9 cellular contexts compared by ENCODE assay signal in the genomic region with DNA sequence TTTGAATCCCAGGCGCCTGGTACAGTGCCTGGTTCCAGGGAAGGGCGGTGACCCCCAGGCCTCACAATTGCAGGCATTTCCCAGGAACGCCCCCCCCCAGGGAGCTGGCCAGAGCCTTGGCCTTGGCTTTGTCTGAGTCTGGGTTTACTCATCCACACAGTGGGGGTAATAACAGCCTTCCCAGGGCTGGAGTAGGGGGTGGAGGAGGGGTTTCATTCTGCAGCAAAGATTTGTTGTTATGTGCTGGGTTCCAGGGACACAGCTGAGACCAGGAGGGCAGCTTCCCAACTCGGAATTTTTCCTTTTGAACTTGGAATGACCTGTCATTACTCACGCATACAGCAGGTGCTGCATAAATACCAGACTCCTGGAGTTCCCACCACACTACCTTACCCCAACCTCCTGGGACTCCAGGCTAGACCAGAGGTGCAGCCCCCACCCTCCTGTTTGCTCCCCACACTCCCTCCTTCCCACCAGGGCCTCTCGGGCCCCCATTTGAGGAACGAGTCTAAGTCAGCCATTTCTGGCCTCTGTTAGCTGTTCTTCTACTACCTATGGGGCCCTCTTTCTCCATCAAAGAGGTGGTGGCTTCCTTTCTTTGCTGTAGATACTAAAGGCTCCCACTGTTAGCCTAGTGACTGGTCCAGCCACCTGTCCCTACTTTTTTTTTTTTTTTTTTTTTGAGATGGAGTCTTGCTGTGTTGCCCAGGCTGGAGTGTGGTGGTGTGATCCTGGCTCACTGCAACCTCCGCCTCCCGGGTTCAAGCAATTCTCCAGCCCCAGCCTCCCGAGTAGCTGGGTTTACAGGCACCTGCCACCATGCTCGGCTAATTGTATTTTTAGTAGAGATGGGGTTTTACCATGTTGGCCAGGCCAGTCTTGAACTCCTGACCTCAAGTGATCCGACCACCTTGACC. TPM values are rescaled to one million over a fixed set of nuclear protein-coding genes. Genes with fewer than 3 reads are reported as not detected.
DNase-seq lines count a peak whose midpoint lies in the region; ATAC-seq and TF ChIP-seq lines count a peak whose summit lies in the region.
"Had no signal": no experiment of that assay in that cellular context is flagged by ENCODE, and none has a peak within 500 bp of the region (broad histone marks: within the 10 kb centered on the region; RNA-seq: fewer than 3 reads in every experiment).

No MANE protein-coding gene starts in this region.

- peak overlapping the region; percentile 15 for H3K4me2 ChIP-seq in Loucy (ENCODE audit: low read depth, low read length, poor library complexity, severe bottlenecking)

- H3K9ac ChIP-seq in Loucy (ENCODE audit: low read depth, low read length, poor library complexity, severe bottlenecking): no peak overlapping the region

- peak overlapping the region; percentile 75 to 89 (median 86) for H3K4me3 Mint-ChIP-seq in CD8-positive, alpha-beta memory T cell
- peak overlapping the region; percentile 62 to 71 for H3K4me3 Mint-ChIP-seq in effector memory CD8-positive, alpha-beta T cell
- H3K4me3 Mint-ChIP-seq in neural crest cell: peak overlapping the region; percentile 89
- no peak overlapping the region for H3K4me3 Mint-ChIP-seq in activated CD8-positive, alpha-beta memory T cell treated with anti-CD3 and anti-CD28 coated beads, Interleukin-2, amount 10 ng/mL, durations not matched to agents 7 days and 5 days

- peaks cover 0 to 7% of the 10 kb centered on the region in 2 donors for H3K27me3 Mint-ChIP-seq in CD8-positive, alpha-beta memory T cell
- no peaks in the 10 kb centered on the region for H3K27me3 Mint-ChIP-seq in effector memory CD8-positive, alpha-beta T cell
- peaks cover 10% of the 10 kb centered on the region for H3K27me3 Mint-ChIP-seq in neural crest cell (ENCODE audit: low read depth)
- H3K27me3 Mint-ChIP-seq in activated CD8-positive, alpha-beta memory T cell treated with anti-CD3 and anti-CD28 coated beads, Interleukin-2, amount 10 ng/mL, durations not matched to agents 7 days and 5 days: peaks cover 12% of the 10 kb centered on the region

- H3K36me3 Mint-ChIP-seq in CD8-positive, alpha-beta memory T cell: peaks cover 0 to 14% (median 0%) of the 10 kb centered on the region in 3 donors
- H3K36me3 Mint-ChIP-seq in effector memory CD8-positive, alpha-beta T cell (ENCODE audit: insufficient read depth): peaks cover 7% of the 10 kb centered on the region
- no peaks in the 10 kb centered on the region for H3K36me3 Mint-ChIP-seq in neural crest cell (ENCODE audit: low read depth)
- no peaks in the 10 kb centered on the region for H3K36me3 Mint-ChIP-seq in activated CD8-positive, alpha-beta memory T cell treated with anti-CD3 and anti-CD28 coated beads, Interleukin-2, amount 10 ng/mL, durations not matched to agents 7 days and 5 days

- POLR2A ChIA-PET in CD8-positive, alpha-beta memory T cell (lab: Charles Lee): interaction anchor here (0.5 to 2.5 kb wide), 7 partner anchors 9 to 289 kb away, joined by 3 to 11 read pairs (median 6); no protein-coding TSS in a partner anchor

- CTCF ChIA-PET in CD8-positive, alpha-beta memory T cell (lab: Charles Lee): interaction anchor here (0.9 to 2.3 kb wide), 7 partner anchors 7 to 42 kb away, joined by 3 to 9 read pairs (median 4); no protein-coding TSS in a partner anchor
- CTCF ChIA-PET in activated CD8-positive, alpha-beta memory T cell treated with anti-CD3 and anti-CD28 coated beads, Interleukin-2, amount 10 ng/mL, durations not matched to agents 7 days and 5 days (lab: Charles Lee): interaction anchor here (1.5 to 2.0 kb wide), 3 partner anchors 30 to 82 kb away, joined by 3 to 5 read pairs (median 4); no protein-coding TSS in a partner anchor

- H3K9me2 ChIP-seq in Loucy (replicated peaks; ENCODE audit: low read depth, low read length): no peaks in the 10 kb centered on the region

- peaks cover 45% of the 10 kb centered on the region for H3K4me1 ChIP-seq in CD8-positive, alpha-beta memory T cell (ENCODE audit: insufficient read depth, low read length)
- peaks cover 28% of the 10 kb centered on the region for H3K4me1 ChIP-seq in Loucy (ENCODE audit: insufficient read depth, low read length, poor library complexity, severe bottlenecking)

- H3K27me3 ChIP-seq in CD8-positive, alpha-beta memory T cell (ENCODE audit: insufficient read depth, low read length, poor library complexity, severe bottlenecking): no peaks in the 10 kb centered on the region
- no peaks in the 10 kb centered on the region for H3K27me3 ChIP-seq in Loucy (ENCODE audit: insufficient read depth, low read length, poor library complexity, severe bottlenecking)

- H3K4me3 ChIP-seq in CD8-positive, alpha-beta memory T cell (ENCODE audit: low read length): no peak overlapping the region
- H3K4me3 ChIP-seq in Loucy (ENCODE audit: low read length, poor library complexity, severe bottlenecking): no peak overlapping the region

- no peak overlapping the region for H3K27ac ChIP-seq in CD8-positive, alpha-beta memory T cell (ENCODE audit: low read depth, low read length)

- no peak overlapping the region for H2AFZ ChIP-seq in Loucy (ENCODE audit: low read length)

- H3F3A ChIP-seq in Loucy (ENCODE audit: low read depth): 0 out of 2 replicates have a peak, but pooled peaks cover 2% of the 10 kb centered on the region

- peaks cover 0 to 2% (median 0%) of the 10 kb centered on the region in 5 donors for H3K9me3 Mint-ChIP-seq in CD8-positive, alpha-beta memory T cell
- H3K9me3 Mint-ChIP-seq in effector memory CD8-positive, alpha-beta T cell: no peaks in the 10 kb centered on the region
- H3K9me3 Mint-ChIP-seq in neural crest cell: no peaks in the 10 kb centered on the region
- H3K9me3 Mint-ChIP-seq in activated CD8-positive, alpha-beta memory T cell treated with anti-CD3 and anti-CD28 coated beads, Interleukin-2, amount 10 ng/mL, durations not matched to agents 7 days and 5 days (ENCODE audit: low read depth): no peaks in the 10 kb centered on the region

- peaks cover 25% of the 10 kb centered on the region for H3K79me2 ChIP-seq in Loucy (ENCODE audit: insufficient read depth, low read length)

- H3K4me1 Mint-ChIP-seq in CD8-positive, alpha-beta memory T cell: peaks cover 37 to 52% (median 40%) of the 10 kb centered on the region in 3 donors
- H3K4me1 Mint-ChIP-seq in effector memory CD8-positive, alpha-beta T cell (ENCODE audit: low read depth in 2 of 2): peaks cover 37 to 50% of the 10 kb centered on the region in 2 donors
- peaks cover 23% of the 10 kb centered on the region for H3K4me1 Mint-ChIP-seq in neural crest cell
- peaks cover 15% of the 10 kb centered on the region for H3K4me1 Mint-ChIP-seq in activated CD8-positive, alpha-beta memory T cell treated with anti-CD3 and anti-CD28 coated beads, Interleukin-2, amount 10 ng/mL, durations not matched to agents 7 days and 5 days

- no peaks in the 10 kb centered on the region for H3K36me3 ChIP-seq in CD8-positive, alpha-beta memory T cell (ENCODE audit: insufficient read depth, low read length)
- H3K36me3 ChIP-seq in Loucy (ENCODE audit: insufficient read depth, low read length): no peaks in the 10 kb centered on the region

- H3K27ac Mint-ChIP-seq in CD8-positive, alpha-beta memory T cell: peak overlapping the region; percentile 78 to 95 (median 86)
- H3K27ac Mint-ChIP-seq in effector memory CD8-positive, alpha-beta T cell: peak overlapping the region; percentile 65 to 78
- no peak overlapping the region for H3K27ac Mint-ChIP-seq in neural crest cell (ENCODE audit: unreplicated experiment)
- H3K27ac Mint-ChIP-seq in activated CD8-positive, alpha-beta memory T cell treated with anti-CD3 and anti-CD28 coated beads, Interleukin-2, amount 10 ng/mL, durations not matched to agents 7 days and 5 days: no peak overlapping the region

- ATAC-seq in effector memory CD8-positive, alpha-beta T cell (replicated peaks): peak; percentile 29
- no peak for ATAC-seq in activated CD8-positive, alpha-beta memory T cell treated with anti-CD3 and anti-CD28 coated beads, Interleukin-2, amount 10 ng/mL, durations not matched to agents 7 days and 5 days

- no peak for TF ChIP-seq CTCF in Loucy (conservative IDR thresholded peaks at IDR 0.05; ENCODE audit: low read length)
- no peak for TF ChIP-seq CTCF in neural crest cell (conservative IDR thresholded peaks at IDR 0.05)

- DNase-seq in CD8-positive, alpha-beta memory T cell: peak in 2 of 5 donors; percentile 43 to 56
- no peak for DNase-seq in effector memory CD8-positive, alpha-beta T cell
- no peak for DNase-seq in neural crest cell (ENCODE audit: low read depth, low spot score)
- no peak for DNase-seq in activated CD8-positive, alpha-beta memory T cell treated with anti-CD3 and anti-CD28 coated beads, Interleukin-2, amount 10 ng/mL, durations not matched to agents 7 days and 5 days
- DNase-seq in midbrain (lab: John Stamatoyannopoulos, UW): no peak
- DNase-seq in effector CD4-positive, alpha-beta T cell: no peak
- DNase-seq in iPS-NIHi11 (ENCODE audit: low spot score): no peak

- no peaks in the 10 kb centered on the region for H3K9me3 ChIP-seq in CD8-positive, alpha-beta memory T cell (ENCODE audit: low read length)
- H3K9me3 ChIP-seq in Loucy (ENCODE audit: insufficient read depth, low read depth, low read length): no peaks in the 10 kb centered on the region

- no peaks in the 10 kb centered on the region for H4K20me1 ChIP-seq in Loucy (ENCODE audit: insufficient read depth, low read length, poor library complexity, severe bottlenecking)

RNA-seq across cellular contexts. Expression of gene ADAMTS10, which starts 1.6 kb away (rescaled TPM):
- total RNA-seq in CD8-positive, alpha-beta memory T cell: 10 to 100 TPM; 13.2 to 16.2 TPM
- polyA plus RNA-seq in CD8-positive, alpha-beta memory T cell: 1.3 TPM
- total RNA-seq in neural crest cell: 30.9 and 31.4 TPM in 2 replicates
- 1 to 10 TPM; 1.2 to 3.3 TPM for total RNA-seq in activated CD8-positive, alpha-beta memory T cell treated with anti-CD3 and anti-CD28 coated beads, Interleukin-2, amount 10 ng/mL, durations not matched to agents 7 days and 5 days
- total RNA-seq: MCF 10A had no signal

RNA-seq across cellular contexts. Expression of gene NFILZ, which starts 18.3 kb away (rescaled TPM):
- not detected for total RNA-seq in CD8-positive, alpha-beta memory T cell
- not detected for polyA plus RNA-seq in CD8-positive, alpha-beta memory T cell
- total RNA-seq in neural crest cell: not detected in 2 replicates
- total RNA-seq in activated CD8-positive, alpha-beta memory T cell treated with anti-CD3 and anti-CD28 coated beads, Interleukin-2, amount 10 ng/mL, durations not matched to agents 7 days and 5 days: not detected
- total RNA-seq: MCF 10A had no signal

RNA-seq across cellular contexts. Expression of gene MYO1F, which starts 34.9 kb away (rescaled TPM):
- total RNA-seq in CD8-positive, alpha-beta memory T cell: 10 to 100 TPM; 68.0 to 81.3 TPM
- polyA plus RNA-seq in CD8-positive, alpha-beta memory T cell: 161 TPM
- 0.33 and 0.77 TPM in 2 replicates for total RNA-seq in neural crest cell
- total RNA-seq in activated CD8-positive, alpha-beta memory T cell treated with anti-CD3 and anti-CD28 coated beads, Interleukin-2, amount 10 ng/mL, durations not matched to agents 7 days and 5 days: 100 to 1,000 TPM; 250 to 441 TPM

Comparison
In these comparisons a context has a peak if more than half of its experiments do, and no peak if none do; other contexts are left out.
1. H3K27ac Mint-ChIP-seq: peak in CD8-positive, alpha-beta memory T cell (8 of 8) and effector memory CD8-positive, alpha-beta T cell (2 of 2); none in neural crest cell (single experiment) and activated CD8-positive, alpha-beta memory T cell treated with anti-CD3 and anti-CD28 coated beads, Interleukin-2, amount 10 ng/mL, durations not matched to agents 7 days and 5 days (single experiment).
2. RNA of gene MYO1F, which starts 34.9 kb away (total RNA-seq): 250 to 441 TPM in activated CD8-positive, alpha-beta memory T cell treated with anti-CD3 and anti-CD28 coated beads, Interleukin-2, amount 10 ng/mL, durations not matched to agents 7 days and 5 days and 68.0 to 81.3 TPM in CD8-positive, alpha-beta memory T cell; 0.33 to 0.77 TPM in neural crest cell; every median in the first group is over 10 times any median in the second.